In the genomic region with DNA sequence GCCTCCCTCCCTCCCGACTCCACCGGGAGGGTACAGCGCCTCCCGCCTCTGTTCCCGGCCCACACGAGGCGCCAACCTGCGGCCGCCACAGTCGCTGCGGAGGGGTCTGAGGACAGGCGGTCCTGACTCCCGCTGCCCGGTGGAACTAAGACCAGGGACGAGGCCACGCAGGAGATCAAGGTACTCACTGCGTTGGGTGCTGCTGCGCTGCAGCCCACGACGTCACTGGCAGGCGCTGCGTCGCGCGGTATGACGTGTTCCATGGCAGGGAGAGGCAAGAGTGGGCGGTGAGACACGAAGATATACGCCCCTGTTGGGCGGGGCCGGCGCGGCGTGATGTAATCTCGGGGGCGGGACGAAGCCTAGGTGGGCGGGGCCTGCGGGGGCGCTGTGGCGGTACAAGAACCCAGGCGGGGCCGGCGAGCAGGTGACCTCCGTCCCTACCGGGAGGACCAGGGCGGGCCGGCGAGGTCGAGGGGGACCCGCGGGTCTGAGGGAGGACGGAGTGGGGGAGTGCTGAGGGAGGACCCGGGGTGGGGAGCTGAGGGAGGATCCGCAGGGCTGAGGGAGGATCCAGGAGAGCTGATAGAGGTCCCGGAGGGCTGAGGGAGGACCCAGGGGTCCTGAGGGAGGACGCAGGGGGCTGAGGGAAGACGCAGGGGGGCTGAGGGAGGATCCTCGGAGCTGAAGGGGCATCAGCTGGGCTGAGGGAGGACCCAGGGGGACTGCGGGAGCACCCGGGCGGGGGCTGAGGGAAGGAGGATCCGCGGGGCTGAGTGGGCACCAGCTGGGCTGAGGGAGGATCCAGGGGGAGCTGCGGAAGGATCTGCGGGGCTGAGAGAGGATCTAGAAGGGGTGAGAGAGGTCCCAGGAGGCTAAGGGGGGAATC, we compare ENCODE assay signal across 8 cellular contexts. TPM values are rescaled to one million over a fixed set of nuclear protein-coding genes. Genes with fewer than 3 reads are reported as not detected.
DNase-seq lines count a peak whose midpoint lies in the region; ATAC-seq, FAIRE-seq and TF ChIP-seq lines count a peak whose summit lies in the region.

Gene MRPL55, minus strand, starts transcription at position 227 of the 889 bp plus-strand sequence. CDS start 1,039 bp downstream, outside the sequence.

- peaks cover 17% of the 10 kb centered on the region for H3K79me2 ChIP-seq in keratinocyte (ENCODE audit: control insufficient read depth, insufficient read depth, low read length)

- peak within 1 kb of the TSS; percentile 89 for H3K4me2 ChIP-seq in keratinocyte (ENCODE audit: control insufficient read depth, extremely low read depth, insufficient read depth, low read depth, low read length)

- FAIRE-seq in keratinocyte (lab: Jason Lieb, UNC): peak; percentile 39

- no peak; the same call in 1 of the 2 replicates for TF ChIP-seq CTCF in AG10803 (conservative IDR thresholded peaks at IDR 0.05; ENCODE audit: low read length)
- TF ChIP-seq CTCF in keratinocyte (optimal IDR thresholded peaks at IDR 0.05 in 1 of 3, IDR thresholded peaks at IDR 0.05 in 1 of 3, conservative IDR thresholded peaks at IDR 0.05 in 1 of 3; ENCODE audit: extremely low read depth in 1 of 3, insufficient read depth in 2 of 3, low read length in 3 of 3): peak in 2 of 3 experiments; percentile 15 to 30

- dilution Hi-C loops in keratinocyte (cut with MboI; ENCODE audit: extremely low pct_ligation_motif_present, low sequenced_read_pairs): no loop called here

- H3K4me1 ChIP-seq in keratinocyte (ENCODE audit: control insufficient read depth, extremely low read depth, insufficient read depth, low read length): peaks cover 12% of the 10 kb centered on the region

- H2AFZ ChIP-seq in keratinocyte (ENCODE audit: control insufficient read depth, low read length): peak within 1 kb of the TSS; percentile 90

- H3K4me3 ChIP-seq in AG10803 (ENCODE audit: low read length) (peak within 1 kb of the TSS; percentile 98), keratinocyte (ENCODE audit: control insufficient read depth in 2 of 3, extremely low read depth in 1 of 3, insufficient read depth in 2 of 3, low read depth in 1 of 3, low read length in 3 of 3) (peak within 1 kb of the TSS; percentile 85 to 93 (median 88))

- H3K36me3 ChIP-seq in keratinocyte (ENCODE audit: control insufficient read depth in 2 of 2, extremely low read depth in 1 of 2, insufficient read depth in 2 of 2, low read length in 2 of 2): peaks cover 3 to 14% of the 10 kb centered on the region in 2 experiments

- H4K20me1 ChIP-seq in keratinocyte (ENCODE audit: control insufficient read depth, extremely low read depth, insufficient read depth, low read length): no peaks in the 10 kb centered on the region

- no peaks in the 10 kb centered on the region for H3K9me3 ChIP-seq in keratinocyte (ENCODE audit: control insufficient read depth, low read depth, low read length)

- H3K27me3 ChIP-seq in keratinocyte (ENCODE audit: control insufficient read depth, extremely low read depth, insufficient read depth, low read length): no peaks in the 10 kb centered on the region

- peak; percentile 87 for ATAC-seq in GM19043 (IDR thresholded peaks at IDR 0.05; ENCODE audit: low read depth, unreplicated experiment)
- ATAC-seq in HG03378 (IDR thresholded peaks at IDR 0.05; ENCODE audit: unreplicated experiment): peak; percentile 85
- ATAC-seq in activated CD4-positive, CD25-positive, alpha-beta regulatory T cell treated with anti-CD3 and anti-CD28 coated beads, Interleukin-2, amount 50 U/mL, for 24 hours: peak; percentile 95

- H3K9me1 ChIP-seq in keratinocyte (ENCODE audit: control insufficient read depth, extremely low read depth, insufficient read depth, low read length): no peaks in the 10 kb centered on the region

- peak; percentile 93 for DNase-seq in AG10803 (ENCODE audit: low read depth)
- DNase-seq in NCI-H446 treated with DMSO at 0.1 percent for 48 hours (lab: John Stamatoyannopoulos, UW): peak; percentile 85
- DNase-seq in cerebellar cortex (ENCODE audit: low spot score): peak; percentile 98
- peak; percentile 78 for DNase-seq in keratinocyte (ENCODE audit: low read depth, low spot score)
- DNase-seq in stimulated activated CD4-positive, alpha-beta T cell treated with anti-CD3 and anti-CD28 coated beads, Interleukin-15, amount 100 ng/mL, for 1 hour (ENCODE audit: low read depth in 1 of 2, low spot score in 1 of 2): peak; percentile 98 to 99

- H3K27ac ChIP-seq in keratinocyte (ENCODE audit: control insufficient read depth, insufficient read depth, low read length): peak within 1 kb of the TSS; percentile 78

- peak within 1 kb of the TSS; percentile 92 for H3K9ac ChIP-seq in keratinocyte (ENCODE audit: control insufficient read depth, extremely low read depth, insufficient read depth, low read length)

RNA-seq across cellular contexts. Expression of gene MRPL55, which starts in this region (rescaled TPM):
- 28.4 to 53.7 TPM (median 49.3 TPM) in 3 replicates for polyA plus RNA-seq in keratinocyte
- 23.9 TPM for polyA plus RNA-seq in keratinocyte (2011; ENCODE audit: low read depth)
- polyA plus RNA-seq in keratinocyte (2011; cell fraction: cytosol; rRNA removed): 22.0 and 52.1 TPM in 2 replicates
- 47.4 and 62.3 TPM in 2 replicates for polyA plus RNA-seq in keratinocyte (2011; cell fraction: nucleus; rRNA removed)
- 34.4 and 51.8 TPM in 2 replicates for polyA plus RNA-seq in keratinocyte (2012; ENCODE audit: low replicate concordance)
- 19.2 to 36.3 TPM (median 26.1 TPM) in 3 replicates for polyA minus RNA-seq in keratinocyte
- polyA minus RNA-seq in keratinocyte (2011; cell fraction: cytosol; rRNA and poly(A)+ RNA removed): 48.9 TPM
- 9.9 and 18.3 TPM in 2 replicates for polyA minus RNA-seq in keratinocyte (2011; cell fraction: nucleus; rRNA and poly(A)+ RNA removed)

Comparison
In these comparisons a context has a peak if more than half of its experiments do, and no peak if none do; other contexts are left out.
1. Peak in every context shown above with its lines: DNase-seq, ATAC-seq, H3K4me3 ChIP-seq and H3K27ac ChIP-seq.